ENCODE assay signal across 8 cellular contexts in genomic region chr18:45664824-45665763, GRCh38. TPM values are rescaled to one million over a fixed set of nuclear protein-coding genes. Genes with fewer than 3 reads are reported as not detected.
A peak's percentile ranks its signal among the peaks of the same experiment; 100 is the strongest.
DNase-seq lines count a peak whose midpoint lies in the region; FAIRE-seq and TF ChIP-seq lines count a peak whose summit lies in the region.

No MANE protein-coding gene starts in this region.

- H3K79me2 ChIP-seq in osteoblast (ENCODE audit: insufficient read depth, low read length), result no peaks in the 10 kb centered on the region

- H3K36me3 Mint-ChIP-seq in CD14-positive monocyte, result no peaks in the 10 kb centered on the region

- peak; percentile 93 for TF ChIP-seq CTCF in CD14-positive monocyte (IDR thresholded peaks at IDR 0.05)
- TF ChIP-seq CTCF in foreskin fibroblast (IDR thresholded peaks at IDR 0.05; ENCODE audit: low read depth, low read length), result peak; percentile 93
- peak; percentile 98 for TF ChIP-seq CTCF in osteoblast (IDR thresholded peaks at IDR 0.05; ENCODE audit: extremely low read depth, low read depth, low read length)

- H3K36me3 ChIP-seq in osteoblast (ENCODE audit: insufficient read depth, low read length), result no peaks in the 10 kb centered on the region

- no peaks in the 10 kb centered on the region for H4K20me1 ChIP-seq in osteoblast (ENCODE audit: insufficient read depth, low read length)

- peak overlapping the region; percentile 43 for H2AFZ ChIP-seq in osteoblast (ENCODE audit: low read length)

- H3K4me3 ChIP-seq in Jurkat, Clone E6-1 (ENCODE audit: low read length), result no peak overlapping the region
- H3K4me3 ChIP-seq in foreskin fibroblast (ENCODE audit: low read depth in 1 of 2, low read length in 2 of 2) (no peak overlapping the region), osteoblast (ENCODE audit: insufficient read depth, low read length) (no peak overlapping the region)

- no peak overlapping the region for H3K4me2 ChIP-seq in osteoblast (ENCODE audit: insufficient read depth, low read length)

- DNase-seq in CD14-positive monocyte (ENCODE audit: low spot score), result peak; percentile 52
- DNase-seq in GM19239 (ENCODE audit: insufficient read length, low spot score), result peak; percentile 68
- peak; percentile 80 for DNase-seq in Jurkat, Clone E6-1 (ENCODE audit: low read depth, low spot score)
- peak; percentile 73 for DNase-seq in RPMI8226
- peak; percentile 84 for DNase-seq in activated effector memory CD4-positive, alpha-beta T cell treated with anti-CD3 and anti-CD28 coated beads, Interleukin-2, amount 50 U/mL, for 16 hours
- peak; percentile 47 to 85 for DNase-seq in foreskin fibroblast
- peak; percentile 47 for DNase-seq in osteoblast (ENCODE audit: insufficient read length, low spot score, missing footprints)
- peak; percentile 74 for DNase-seq in ureter (ENCODE audit: low spot score)

- peaks cover 56% of the 10 kb centered on the region for H3K4me1 Mint-ChIP-seq in CD14-positive monocyte

- H3K4me1 ChIP-seq in osteoblast (ENCODE audit: insufficient read depth, low read length), result peaks cover 17% of the 10 kb centered on the region

- peak overlapping the region in 6 of 7 donors; percentile 19 to 76 (median 68) for H3K27ac Mint-ChIP-seq in CD14-positive monocyte

- H3K27ac ChIP-seq in osteoblast (ENCODE audit: low read depth, low read length), result no peak overlapping the region

- peak overlapping the region in 1 of 2 donors; percentile 73 for H3K4me3 Mint-ChIP-seq in CD14-positive monocyte

- no peaks in the 10 kb centered on the region for H3K9me3 Mint-ChIP-seq in CD14-positive monocyte

- no peaks in the 10 kb centered on the region for H3K9me3 ChIP-seq in osteoblast (ENCODE audit: low read depth, low read length)

- peak; percentile 95 for FAIRE-seq in GM19239 (lab: Jason Lieb, UNC)

- no peaks in the 10 kb centered on the region for H3K27me3 ChIP-seq in osteoblast (ENCODE audit: insufficient read depth, low read length)

- peaks cover 0 to 1% (median 0%) of the 10 kb centered on the region in 3 donors for H3K27me3 Mint-ChIP-seq in CD14-positive monocyte (ENCODE audit: low read depth in 3 of 3)

- intact Hi-C loops in CD14-positive monocyte (cut with micrococcal nuclease), result loop anchor here (5.0 to 10.0 kb wide), 5 partner anchors 170 to 410 kb away; partner anchors contain the start of gene PSTPIP2 (in 2 of the 2)

RNA-seq across cellular contexts. Expression of gene SLC14A2, which starts 49.8 kb away (rescaled TPM):
- polyA plus RNA-seq in CD14-positive monocyte, result not detected
- polyA plus RNA-seq in Jurkat, Clone E6-1 (2012; ENCODE audit: insufficient read depth, insufficient read length), result 0.25 TPM
- under 0.01 and 0.29 TPM in 2 replicates for total RNA-seq in osteoblast
- total RNA-seq in ureter, result not detected

RNA-seq across cellular contexts. Expression of gene SLC14A1, which starts 58.9 kb away (rescaled TPM):
- not detected for polyA plus RNA-seq in CD14-positive monocyte
- polyA plus RNA-seq in Jurkat, Clone E6-1 (2012; ENCODE audit: insufficient read depth, insufficient read length), result 13.9 TPM
- 128 and 136 TPM in 2 replicates for total RNA-seq in osteoblast
- 136 TPM for total RNA-seq in ureter
